ENCODE assay signal across 26 cellular contexts in genomic region chr12:120708646-120709045, GRCh38. TPM values are rescaled to one million over a fixed set of nuclear protein-coding genes. Genes with fewer than 3 reads are reported as not detected.
DNase-seq lines count a peak whose midpoint lies in the region; ATAC-seq, FAIRE-seq and TF ChIP-seq lines count a peak whose summit lies in the region.
"Had no signal": no experiment of that assay in that cellular context is flagged by ENCODE, and none has a peak within 500 bp of the region (broad histone marks: within the 10 kb centered on the region; RNA-seq: fewer than 3 reads in every experiment).

No MANE protein-coding gene starts in this region.

- peaks cover 4 to 6% of the 10 kb centered on the region in 2 donors for H3K36me3 ChIP-seq in kidney (ENCODE audit: control insufficient read depth in 1 of 2, insufficient read depth in 2 of 2, low read length in 2 of 2)
- H3K36me3 ChIP-seq: prostate gland had no signal

- H3K9me3 ChIP-seq in kidney (ENCODE audit: control insufficient read depth in 1 of 2, low read length in 2 of 2), result no peaks in the 10 kb centered on the region
- H3K9me3 ChIP-seq: prostate gland had no signal

- no peak overlapping the region for H3K9ac ChIP-seq in kidney (ENCODE audit: low read length in 2 of 2)

- DNase-seq in T-helper 1 cell (no peak), astrocyte of the hippocampus (ENCODE audit: low read depth, low spot score) (peak; percentile 10), retina (peak; percentile 54), kidney (no peak), NCI-H128 (lab: John Stamatoyannopoulos, UW; ENCODE audit: unreplicated experiment) (no peak)
- DNase-seq: activated CD8-positive, alpha-beta T cell treated with anti-CD3 and anti-CD28 coated beads for 36 hours; AML-193; amygdala; dermis blood vessel endothelial cell; H9; NCI-H1105; NCI-H2081; NCI-H345; NCI-H774; stimulated activated CD8-positive, alpha-beta memory T cell treated with anti-CD3 and anti-CD28 coated beads, Interleukin-4, amount 100 ng/mL, for 48 hours; T-helper 9 cell had no signal

- no peak for ATAC-seq in GM21825 (IDR thresholded peaks at IDR 0.05; ENCODE audit: unreplicated experiment)
- ATAC-seq: activated CD4-positive, CD25-positive, alpha-beta regulatory T cell treated with anti-CD3 and anti-CD28 coated beads, Interleukin-2, amount 50 U/mL, for 24 hours; activated CD8-positive, alpha-beta T cell treated with anti-CD3 and anti-CD28 coated beads for 36 hours had no signal

- peak overlapping the region; percentile 21 for H3K4me3 Mint-ChIP-seq in T-helper 1 cell treated with Interleukin-12 subunit alpha and Interleukin-12 subunit beta and Interleukin-4 antibody, amounts not matched to agents 30 μg/mL and 1 μg/mL, for 36 hours
- peak overlapping the region in 3 of 4 donors; percentile 25 to 76 (median 42) for H3K4me3 Mint-ChIP-seq in IgD-negative memory B cell
- H3K4me3 Mint-ChIP-seq: H9 had no signal

- no peak overlapping the region for H3K27ac Mint-ChIP-seq in T-helper 1 cell treated with Interleukin-12 subunit alpha and Interleukin-12 subunit beta and Interleukin-4 antibody, amounts not matched to agents 30 μg/mL and 1 μg/mL, for 36 hours
- H3K27ac Mint-ChIP-seq in IgD-negative memory B cell, result no peak overlapping the region
- H3K27ac Mint-ChIP-seq: activated CD8-positive, alpha-beta T cell treated with anti-CD3 and anti-CD28 coated beads for 36 hours; H9 had no signal

- intact Hi-C loops in kidney (cut with DNase I), result no loop called here

- H3K4me3 ChIP-seq in kidney (ENCODE audit: low read length in 2 of 2), result no peak overlapping the region
- H3K4me3 ChIP-seq: lung, prostate gland, SK-N-MC had no signal

- H3K4me1 ChIP-seq in kidney (ENCODE audit: control insufficient read depth in 1 of 2, insufficient read depth in 1 of 2, low read depth in 1 of 2, low read length in 2 of 2), result peaks cover 14 to 17% of the 10 kb centered on the region in 2 donors
- H3K4me1 ChIP-seq: prostate gland had no signal

- peaks cover 3% of the 10 kb centered on the region for H3K36me3 Mint-ChIP-seq in T-helper 1 cell treated with Interleukin-12 subunit alpha and Interleukin-12 subunit beta and Interleukin-4 antibody, amounts not matched to agents 30 μg/mL and 1 μg/mL, for 36 hours (ENCODE audit: low read depth)
- H3K36me3 Mint-ChIP-seq in IgD-negative memory B cell, result peaks cover 2% of the 10 kb centered on the region

- no peaks in the 10 kb centered on the region for H3K9me3 Mint-ChIP-seq in T-helper 1 cell treated with Interleukin-12 subunit alpha and Interleukin-12 subunit beta and Interleukin-4 antibody, amounts not matched to agents 30 μg/mL and 1 μg/mL, for 36 hours
- H3K9me3 Mint-ChIP-seq in IgD-negative memory B cell, result no peaks in the 10 kb centered on the region
- H3K9me3 Mint-ChIP-seq: activated CD8-positive, alpha-beta T cell treated with anti-CD3 and anti-CD28 coated beads for 36 hours; H9 had no signal

- H3K4me1 Mint-ChIP-seq in T-helper 1 cell treated with Interleukin-12 subunit alpha and Interleukin-12 subunit beta and Interleukin-4 antibody, amounts not matched to agents 30 μg/mL and 1 μg/mL, for 36 hours (ENCODE audit: low read depth), result peaks cover 24% of the 10 kb centered on the region
- peaks cover 5 to 15% (median 14%) of the 10 kb centered on the region in 3 donors for H3K4me1 Mint-ChIP-seq in IgD-negative memory B cell

- TF ChIP-seq CTCF in kidney (IDR thresholded peaks at IDR 0.05; ENCODE audit: borderline replicate concordance, extremely low read depth, insufficient read depth), result no peak

- FAIRE-seq in kidney (lab: Jason Lieb, UNC), result no peak
- FAIRE-seq: A204.1, GM12892 had no signal

- H3K27ac ChIP-seq in kidney (ENCODE audit: low read depth in 2 of 2, low read length in 2 of 2), result no peak overlapping the region
- H3K27ac ChIP-seq: RWPE1, SK-N-MC had no signal

- no peaks in the 10 kb centered on the region for H3K27me3 Mint-ChIP-seq in T-helper 1 cell treated with Interleukin-12 subunit alpha and Interleukin-12 subunit beta and Interleukin-4 antibody, amounts not matched to agents 30 μg/mL and 1 μg/mL, for 36 hours (ENCODE audit: low read depth)
- H3K27me3 Mint-ChIP-seq in IgD-negative memory B cell, result no peaks in the 10 kb centered on the region
- H3K27me3 Mint-ChIP-seq: activated CD8-positive, alpha-beta T cell treated with anti-CD3 and anti-CD28 coated beads for 36 hours had no signal

RNA-seq across cellular contexts. Expression of gene UNC119B, which starts 1.6 kb away (rescaled TPM):
- polyA plus RNA-seq in IgD-negative memory B cell, result 4.9 TPM
- 44.5 TPM for total RNA-seq in kidney
- polyA plus RNA-seq in kidney (ENCODE audit: insufficient read depth, low read depth, low replicate concordance), result 29.4 TPM

RNA-seq across cellular contexts. Expression of gene ACADS, which starts 17.0 kb away (rescaled TPM):
- polyA plus RNA-seq in IgD-negative memory B cell (14.1 TPM), kidney (ENCODE audit: insufficient read depth, low read depth, low replicate concordance) (133 TPM)
- total RNA-seq in kidney, result 24.4 TPM

RNA-seq across cellular contexts. Expression of gene MLEC, which starts 21.7 kb away (rescaled TPM):
- polyA plus RNA-seq in IgD-negative memory B cell (64.3 TPM), kidney (ENCODE audit: insufficient read depth, low read depth, low replicate concordance) (60.3 TPM)
- total RNA-seq in kidney, result 146 TPM

Comparison
In these comparisons a context has a peak if more than half of its experiments do, and no peak if none do; other contexts are left out.
1. DNase-seq: peak in astrocyte of the hippocampus (single experiment) and retina (single experiment); none in T-helper 1 cell (0 of 5), kidney (single experiment) and NCI-H128 (single experiment).